Comparison of ENCODE assay signal across 8 cellular contexts in the genomic region with DNA sequence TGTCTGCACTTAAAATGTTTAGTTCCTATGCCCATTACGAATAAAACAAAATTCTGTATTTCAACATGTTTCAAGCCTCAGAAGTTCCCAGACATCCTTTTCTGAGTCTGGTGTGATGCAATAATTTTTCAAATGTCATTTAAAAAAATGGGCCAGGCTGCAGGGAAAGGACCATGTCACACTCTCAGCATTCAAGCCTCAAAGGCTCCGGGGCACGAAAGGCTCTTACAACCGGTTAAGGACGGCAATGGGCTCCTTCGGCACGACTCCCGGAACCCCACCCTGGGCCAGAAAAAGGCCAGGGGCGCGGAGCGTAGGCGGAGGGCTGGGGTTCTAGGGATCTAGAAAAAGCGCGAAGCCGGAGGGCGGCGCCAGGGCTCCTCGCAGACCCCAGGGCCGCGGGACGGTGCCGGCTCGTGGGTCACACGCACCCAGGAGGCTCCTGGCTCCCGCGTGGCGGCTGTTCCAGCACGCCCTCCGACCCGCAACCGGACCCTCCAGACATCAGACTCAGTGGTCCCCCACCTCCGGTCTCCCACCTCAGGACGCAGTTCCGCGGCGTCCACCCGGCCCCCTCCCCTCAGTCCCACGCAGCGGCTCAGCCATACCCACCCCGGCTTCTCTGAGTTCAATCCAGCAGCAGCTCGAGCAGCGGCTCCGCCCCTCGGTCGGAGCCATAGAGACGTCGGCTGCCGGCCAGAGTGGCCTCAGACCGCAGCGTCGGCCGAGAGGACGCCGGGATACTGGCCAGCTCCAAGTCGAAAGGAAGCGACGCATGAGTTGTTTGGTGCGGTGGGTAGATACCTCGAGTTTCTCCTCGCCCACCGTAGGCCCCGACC. TPM values are rescaled to one million over a fixed set of nuclear protein-coding genes. Genes with fewer than 3 reads are reported as not detected.
DNase-seq lines count a peak whose midpoint lies in the region; ATAC-seq and TF ChIP-seq lines count a peak whose summit lies in the region.

Gene TMEM267 (minus strand): TSS at position 656 of the 839 bp plus-strand sequence. CDS start 29,896 bp downstream, outside the sequence.

- H3K4me3 ChIP-seq in right atrium auricular region (peak within 1 kb of the TSS; percentile 61 to 83), aorta (ENCODE audit: low read length in 2 of 2) (peak within 1 kb of the TSS; percentile 79 to 82)

- DNase-seq in NCI-H1694 treated with DMSO at 0.1 percent for 48 hours (lab: John Stamatoyannopoulos, UW): peak; percentile 96
- DNase-seq in anterior cingulate cortex (lab: John Stamatoyannopoulos, UW): peak; percentile 52 to 96 (median 88)
- DNase-seq in right atrium auricular region (ENCODE audit: low spot score): peak; percentile 90
- peak; percentile 96 for DNase-seq in putamen (ENCODE audit: low spot score)
- DNase-seq in aorta: peak; percentile 96 to 97

- no peaks in the 10 kb centered on the region for H3K36me3 ChIP-seq in right atrium auricular region
- no peaks in the 10 kb centered on the region for H3K36me3 ChIP-seq in aorta (ENCODE audit: control insufficient read depth in 1 of 2, insufficient read depth in 2 of 2, low read length in 1 of 2)

- intact Hi-C loops in T-helper 2 cell treated with Interferon-gamma antibody and Interleukin-4, amounts not matched to agents 100 ng/mL and 5 ng/mL, for 36 hours (cut with micrococcal nuclease): loop anchor here (1.0 to 10.0 kb wide), 15 partner anchors 32 to 1579 kb away; partner anchors contain the start of genes C5orf34, HMGCS1, NIM1K and NNT
- intact Hi-C loops in aorta (cut with DNase I): loop anchor here (2.0 to 10.0 kb wide), 6 partner anchors 31 to 359 kb away; partner anchors contain the start of genes HMGCS1 (in 2 of the 2), C5orf34 (in 1 of the 2), PAIP1 (in 1 of the 2) and ZNF131 (in 1 of the 2)

- ATAC-seq in GM18498 (IDR thresholded peaks at IDR 0.05; ENCODE audit: unreplicated experiment): peak; percentile 92
- peak; percentile 89 for ATAC-seq in HG02885 (IDR thresholded peaks at IDR 0.05; ENCODE audit: poor library complexity, unreplicated experiment)
- peak; percentile 99 for ATAC-seq in aorta (ENCODE audit: low FRiP score)

- no peak for TF ChIP-seq CTCF in right atrium auricular region (IDR thresholded peaks at IDR 0.05)

- H3K4me1 ChIP-seq in right atrium auricular region: peaks cover 0 to 25% of the 10 kb centered on the region in 2 donors
- H3K4me1 ChIP-seq in aorta (ENCODE audit: control insufficient read depth in 1 of 2, insufficient read depth in 2 of 2, low read length in 2 of 2): no peaks in the 10 kb centered on the region

- H3K27me3 ChIP-seq in right atrium auricular region (no peaks in the 10 kb centered on the region), aorta (ENCODE audit: control insufficient read depth in 1 of 2, insufficient read depth in 2 of 2, low read length in 1 of 2) (no peaks in the 10 kb centered on the region)

- 0% methylated on average over 61 to 62 of the region's 62 CpGs for WGBS in aorta, 2 donors

- H3K9me3 ChIP-seq in right atrium auricular region: no peaks in the 10 kb centered on the region
- no peaks in the 10 kb centered on the region for H3K9me3 ChIP-seq in aorta (ENCODE audit: control insufficient read depth, low read length)

- peak within 1 kb of the TSS; percentile 91 to 98 for H3K27ac ChIP-seq in right atrium auricular region
- H3K27ac ChIP-seq in aorta (ENCODE audit: low read depth in 1 of 2, low read length in 2 of 2): peak within 1 kb of the TSS; percentile 89 to 91

RNA-seq across cellular contexts. Expression of gene TMEM267, which starts in this region (rescaled TPM):
- 14.6 and 16.9 TPM in 2 replicates for total RNA-seq in T-helper 2 cell treated with Interferon-gamma antibody and Interleukin-4, amounts not matched to agents 100 ng/mL and 5 ng/mL, for 36 hours
- 10 to 100 TPM in 1 of 2 donors, 1 to 10 TPM in 1; 6.0 to 10.4 TPM for total RNA-seq in right atrium auricular region
- 10 to 100 TPM in 1 of 2 donors, 1 to 10 TPM in 1; 9.4 to 11.1 TPM for total RNA-seq in aorta
- polyA plus RNA-seq in aorta: 1 to 10 TPM; 8.1 to 8.6 TPM

Comparison
In these comparisons a context has a peak if more than half of its experiments do, and no peak if none do; other contexts are left out.
1. Peak in every context shown above with its lines: DNase-seq, ATAC-seq, H3K4me3 ChIP-seq and H3K27ac ChIP-seq.